ENCODE assay signal across 1 cellular context in genomic region chr4:17197070-17197469, GRCh38.
TF ChIP-seq lines count a peak whose summit lies in the region.

No MANE protein-coding gene starts in this region.

TF ChIP-seq in HepG2, 621 proteins besides CTCF, POLR2A, EP300 and RAD21 (continued from another document):
- TF ChIP-seq, protein P1, sequence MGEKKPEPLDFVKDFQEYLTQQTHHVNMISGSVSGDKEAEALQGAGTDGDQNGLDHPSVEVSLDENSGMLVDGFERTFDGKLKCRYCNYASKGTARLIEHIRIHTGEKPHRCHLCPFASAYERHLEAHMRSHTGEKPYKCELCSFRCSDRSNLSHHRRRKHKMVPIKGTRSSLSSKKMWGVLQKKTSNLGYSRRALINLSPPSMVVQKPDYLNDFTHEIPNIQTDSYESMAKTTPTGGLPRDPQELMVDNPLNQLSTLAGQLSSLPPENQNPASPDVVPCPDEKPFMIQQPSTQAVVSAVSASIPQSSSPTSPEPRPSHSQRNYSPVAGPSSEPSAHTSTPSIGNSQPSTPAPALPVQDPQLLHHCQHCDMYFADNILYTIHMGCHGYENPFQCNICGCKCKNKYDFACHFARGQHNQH (CRISPR knock-in tag; IDR thresholded peaks at IDR 0.05): no peak
- TF ChIP-seq BORCS8-MEF2B (CRISPR knock-in tag; IDR thresholded peaks at IDR 0.05) (no peak), ZNF432 (CRISPR knock-in tag; IDR thresholded peaks at IDR 0.05; ENCODE audit: borderline replicate concordance) (no peak), PREB (CRISPR knock-in tag; IDR thresholded peaks at IDR 0.05) (no peak), ZNF337 (CRISPR knock-in tag; IDR thresholded peaks at IDR 0.05; ENCODE audit: borderline replicate concordance, low read depth) (no peak), ZNF891 (CRISPR knock-in tag; IDR thresholded peaks at IDR 0.05) (no peak), ZFYVE20 (CRISPR knock-in tag; IDR thresholded peaks at IDR 0.05; ENCODE audit: borderline replicate concordance, low read depth) (no peak), ZNF629 (CRISPR knock-in tag; conservative IDR thresholded peaks at IDR 0.05) (no peak), ZNF616 (CRISPR knock-in tag; IDR thresholded peaks at IDR 0.05; ENCODE audit: low read depth) (no peak), FIP1L1 (IDR thresholded peaks at IDR 0.05; ENCODE audit: borderline replicate concordance, insufficient read depth, low read depth, low read length) (no peak), JUND (CRISPR knock-in tag; IDR thresholded peaks at IDR 0.05) (no peak)
- TF ChIP-seq, protein P2, sequence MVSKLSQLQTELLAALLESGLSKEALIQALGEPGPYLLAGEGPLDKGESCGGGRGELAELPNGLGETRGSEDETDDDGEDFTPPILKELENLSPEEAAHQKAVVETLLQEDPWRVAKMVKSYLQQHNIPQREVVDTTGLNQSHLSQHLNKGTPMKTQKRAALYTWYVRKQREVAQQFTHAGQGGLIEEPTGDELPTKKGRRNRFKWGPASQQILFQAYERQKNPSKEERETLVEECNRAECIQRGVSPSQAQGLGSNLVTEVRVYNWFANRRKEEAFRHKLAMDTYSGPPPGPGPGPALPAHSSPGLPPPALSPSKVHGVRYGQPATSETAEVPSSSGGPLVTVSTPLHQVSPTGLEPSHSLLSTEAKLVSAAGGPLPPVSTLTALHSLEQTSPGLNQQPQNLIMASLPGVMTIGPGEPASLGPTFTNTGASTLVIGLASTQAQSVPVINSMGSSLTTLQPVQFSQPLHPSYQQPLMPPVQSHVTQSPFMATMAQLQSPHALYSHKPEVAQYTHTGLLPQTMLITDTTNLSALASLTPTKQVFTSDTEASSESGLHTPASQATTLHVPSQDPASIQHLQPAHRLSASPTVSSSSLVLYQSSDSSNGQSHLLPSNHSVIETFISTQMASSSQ (IDR thresholded peaks at IDR 0.05; ENCODE audit: low read depth): no peak
- TF ChIP-seq, protein P2 (CRISPR knock-in tag; IDR thresholded peaks at IDR 0.05; ENCODE audit: borderline replicate concordance): no peak
- TF ChIP-seq, protein P3, sequence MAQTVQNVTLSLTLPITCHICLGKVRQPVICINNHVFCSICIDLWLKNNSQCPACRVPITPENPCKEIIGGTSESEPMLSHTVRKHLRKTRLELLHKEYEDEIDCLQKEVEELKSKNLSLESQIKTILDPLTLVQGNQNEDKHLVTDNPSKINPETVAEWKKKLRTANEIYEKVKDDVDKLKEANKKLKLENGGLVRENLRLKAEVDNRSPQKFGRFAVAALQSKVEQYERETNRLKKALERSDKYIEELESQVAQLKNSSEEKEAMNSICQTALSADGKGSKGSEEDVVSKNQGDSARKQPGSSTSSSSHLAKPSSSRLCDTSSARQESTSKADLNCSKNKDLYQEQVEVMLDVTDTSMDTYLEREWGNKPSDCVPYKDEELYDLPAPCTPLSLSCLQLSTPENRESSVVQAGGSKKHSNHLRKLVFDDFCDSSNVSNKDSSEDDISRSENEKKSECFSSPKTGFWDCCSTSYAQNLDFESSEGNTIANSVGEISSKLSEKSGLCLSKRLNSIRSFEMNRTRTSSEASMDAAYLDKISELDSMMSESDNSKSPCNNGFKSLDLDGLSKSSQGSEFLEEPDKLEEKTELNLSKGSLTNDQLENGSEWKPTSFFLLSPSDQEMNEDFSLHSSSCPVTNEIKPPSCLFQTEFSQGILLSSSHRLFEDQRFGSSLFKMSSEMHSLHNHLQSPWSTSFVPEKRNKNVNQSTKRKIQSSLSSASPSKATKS (CRISPR knock-in tag; IDR thresholded peaks at IDR 0.05): no peak
- TF ChIP-seq, protein P4, sequence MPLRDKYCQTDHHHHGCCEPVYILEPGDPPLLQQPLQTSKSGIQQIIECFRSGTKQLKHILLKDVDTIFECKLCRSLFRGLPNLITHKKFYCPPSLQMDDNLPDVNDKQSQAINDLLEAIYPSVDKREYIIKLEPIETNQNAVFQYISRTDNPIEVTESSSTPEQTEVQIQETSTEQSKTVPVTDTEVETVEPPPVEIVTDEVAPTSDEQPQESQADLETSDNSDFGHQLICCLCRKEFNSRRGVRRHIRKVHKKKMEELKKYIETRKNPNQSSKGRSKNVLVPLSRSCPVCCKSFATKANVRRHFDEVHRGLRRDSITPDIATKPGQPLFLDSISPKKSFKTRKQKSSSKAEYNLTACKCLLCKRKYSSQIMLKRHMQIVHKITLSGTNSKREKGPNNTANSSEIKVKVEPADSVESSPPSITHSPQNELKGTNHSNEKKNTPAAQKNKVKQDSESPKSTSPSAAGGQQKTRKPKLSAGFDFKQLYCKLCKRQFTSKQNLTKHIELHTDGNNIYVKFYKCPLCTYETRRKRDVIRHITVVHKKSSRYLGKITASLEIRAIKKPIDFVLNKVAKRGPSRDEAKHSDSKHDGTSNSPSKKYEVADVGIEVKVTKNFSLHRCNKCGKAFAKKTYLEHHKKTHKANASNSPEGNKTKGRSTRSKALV (CRISPR knock-in tag; IDR thresholded peaks at IDR 0.05): no peak
- TF ChIP-seq, protein P5, sequence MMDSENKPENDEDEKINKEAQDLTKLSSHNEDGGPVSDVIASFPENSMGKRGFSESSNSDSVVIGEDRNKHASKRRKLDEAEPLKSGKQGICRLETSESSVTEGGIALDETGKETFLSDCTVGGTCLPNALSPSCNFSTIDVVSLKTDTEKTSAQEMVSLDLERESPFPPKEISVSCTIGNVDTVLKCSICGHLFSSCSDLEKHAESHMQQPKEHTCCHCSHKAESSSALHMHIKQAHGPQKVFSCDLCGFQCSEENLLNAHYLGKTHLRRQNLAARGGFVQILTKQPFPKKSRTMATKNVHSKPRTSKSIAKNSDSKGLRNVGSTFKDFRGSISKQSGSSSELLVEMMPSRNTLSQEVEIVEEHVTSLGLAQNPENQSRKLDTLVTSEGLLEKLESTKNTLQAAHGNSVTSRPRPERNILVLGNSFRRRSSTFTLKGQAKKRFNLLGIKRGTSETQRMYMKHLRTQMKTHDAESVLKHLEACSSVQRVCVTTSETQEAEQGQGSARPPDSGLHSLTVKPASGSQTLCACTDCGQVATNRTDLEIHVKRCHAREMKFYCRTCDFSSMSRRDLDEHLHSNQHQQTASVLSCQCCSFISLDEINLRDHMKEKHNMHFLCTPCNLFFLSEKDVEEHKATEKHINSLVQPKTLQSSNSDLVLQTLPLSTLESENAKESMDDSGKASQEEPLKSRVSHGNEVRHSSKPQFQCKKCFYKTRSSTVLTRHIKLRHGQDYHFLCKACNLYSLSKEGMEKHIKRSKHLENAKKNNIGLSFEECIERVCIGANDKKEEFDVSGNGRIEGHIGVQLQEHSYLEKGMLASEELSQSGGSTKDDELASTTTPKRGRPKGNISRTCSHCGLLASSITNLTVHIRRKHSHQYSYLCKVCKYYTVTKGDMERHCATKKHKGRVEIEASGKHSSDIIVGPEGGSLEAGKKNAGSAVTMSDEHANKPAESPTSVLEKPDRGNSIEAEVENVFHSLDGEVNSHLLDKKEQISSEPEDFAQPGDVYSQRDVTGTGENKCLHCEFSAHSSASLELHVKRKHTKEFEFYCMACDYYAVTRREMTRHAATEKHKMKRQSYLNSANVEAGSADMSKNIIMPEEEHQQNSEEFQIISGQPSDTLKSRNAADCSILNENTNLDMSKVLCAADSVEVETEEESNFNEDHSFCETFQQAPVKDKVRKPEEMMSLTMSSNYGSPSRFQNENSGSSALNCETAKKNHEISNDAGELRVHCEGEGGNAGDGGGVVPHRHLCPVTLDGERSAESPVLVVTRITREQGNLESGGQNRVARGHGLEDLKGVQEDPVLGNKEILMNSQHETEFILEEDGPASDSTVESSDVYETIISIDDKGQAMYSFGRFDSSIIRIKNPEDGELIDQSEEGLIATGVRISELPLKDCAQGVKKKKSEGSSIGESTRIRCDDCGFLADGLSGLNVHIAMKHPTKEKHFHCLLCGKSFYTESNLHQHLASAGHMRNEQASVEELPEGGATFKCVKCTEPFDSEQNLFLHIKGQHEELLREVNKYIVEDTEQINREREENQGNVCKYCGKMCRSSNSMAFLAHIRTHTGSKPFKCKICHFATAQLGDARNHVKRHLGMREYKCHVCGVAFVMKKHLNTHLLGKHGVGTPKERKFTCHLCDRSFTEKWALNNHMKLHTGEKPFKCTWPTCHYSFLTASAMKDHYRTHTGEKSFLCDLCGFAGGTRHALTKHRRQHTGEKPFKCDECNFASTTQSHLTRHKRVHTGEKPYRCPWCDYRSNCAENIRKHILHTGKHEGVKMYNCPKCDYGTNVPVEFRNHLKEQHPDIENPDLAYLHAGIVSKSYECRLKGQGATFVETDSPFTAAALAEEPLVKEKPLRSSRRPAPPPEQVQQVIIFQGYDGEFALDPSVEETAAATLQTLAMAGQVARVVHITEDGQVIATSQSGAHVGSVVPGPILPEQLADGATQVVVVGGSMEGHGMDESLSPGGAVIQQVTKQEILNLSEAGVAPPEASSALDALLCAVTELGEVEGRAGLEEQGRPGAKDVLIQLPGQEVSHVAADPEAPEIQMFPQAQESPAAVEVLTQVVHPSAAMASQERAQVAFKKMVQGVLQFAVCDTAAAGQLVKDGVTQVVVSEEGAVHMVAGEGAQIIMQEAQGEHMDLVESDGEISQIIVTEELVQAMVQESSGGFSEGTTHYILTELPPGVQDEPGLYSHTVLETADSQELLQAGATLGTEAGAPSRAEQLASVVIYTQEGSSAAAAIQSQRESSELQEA (CRISPR knock-in tag; IDR thresholded peaks at IDR 0.05; ENCODE audit: not compliant biosample characterization): no peak
- TF ChIP-seq, protein P6, sequence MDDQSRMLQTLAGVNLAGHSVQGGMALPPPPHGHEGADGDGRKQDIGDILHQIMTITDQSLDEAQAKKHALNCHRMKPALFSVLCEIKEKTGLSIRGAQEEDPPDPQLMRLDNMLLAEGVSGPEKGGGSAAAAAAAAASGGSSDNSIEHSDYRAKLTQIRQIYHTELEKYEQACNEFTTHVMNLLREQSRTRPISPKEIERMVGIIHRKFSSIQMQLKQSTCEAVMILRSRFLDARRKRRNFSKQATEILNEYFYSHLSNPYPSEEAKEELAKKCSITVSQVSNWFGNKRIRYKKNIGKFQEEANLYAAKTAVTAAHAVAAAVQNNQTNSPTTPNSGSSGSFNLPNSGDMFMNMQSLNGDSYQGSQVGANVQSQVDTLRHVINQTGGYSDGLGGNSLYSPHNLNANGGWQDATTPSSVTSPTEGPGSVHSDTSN (CRISPR knock-in tag; IDR thresholded peaks at IDR 0.05; ENCODE audit: borderline replicate concordance): no peak
